In genomic region chr19:46404884-46405658, GRCh38 we compare ENCODE assay signal across 9 cellular contexts. TPM values are rescaled to one million over a fixed set of nuclear protein-coding genes. Genes with fewer than 3 reads are reported as not detected.
DNase-seq lines count a peak whose midpoint lies in the region; ATAC-seq, FAIRE-seq and TF ChIP-seq lines count a peak whose summit lies in the region.
"Had no signal": no experiment of that assay in that cellular context is flagged by ENCODE, and none has a peak within 500 bp of the region (broad histone marks: within the 10 kb centered on the region; RNA-seq: fewer than 3 reads in every experiment).

No MANE protein-coding gene starts in this region.

- CTCF ChIA-PET in PC-3 (lab: Charles Lee): no interaction called here

- H3K9me3 ChIP-seq in PC-3 (ENCODE audit: low read length) (no peaks in the 10 kb centered on the region), pancreas (no peaks in the 10 kb centered on the region)
- H3K9me3 ChIP-seq: neutrophil had no signal

- no peak overlapping the region for H3K27ac ChIP-seq in PC-3 (ENCODE audit: low read length)
- peak overlapping the region; percentile 76 to 95 (median 82) for H3K27ac ChIP-seq in pancreas
- H3K27ac ChIP-seq: neutrophil had no signal

- TF ChIP-seq CTCF in PC-3 (conservative IDR thresholded peaks at IDR 0.05; ENCODE audit: low read depth, low read length): no peak
- TF ChIP-seq CTCF in pancreas (IDR thresholded peaks at IDR 0.05): no peak

- intact Hi-C loops in PC-3 (cut with micrococcal nuclease): loop anchor here (10.0 kb wide), 1 partner anchor 110 kb away; no protein-coding TSS in a partner anchor
- intact Hi-C loops in Right ventricle myocardium superior (cut with DNase I): no loop called here
- intact Hi-C loops in pancreas (cut with DNase I): loop anchor here in 1 of 3 donors (5.0 kb wide), 1 partner anchor 82 kb away; no protein-coding TSS in a partner anchor

- H3K36me3 ChIP-seq in PC-3 (ENCODE audit: low read depth, low read length): no peaks in the 10 kb centered on the region
- no peaks in the 10 kb centered on the region for H3K36me3 ChIP-seq in pancreas
- H3K36me3 ChIP-seq: neutrophil had no signal

- H3F3A ChIP-seq in PC-3 (ENCODE audit: low read length, unreplicated experiment): no peaks in the 10 kb centered on the region

- WGBS in pancreas, 2 donors: 26 to 32% methylated on average over 44 of the region's 44 CpGs

- H3K4me2 ChIP-seq in PC-3 (ENCODE audit: low read length): peak overlapping the region; percentile 79

- H3K9me2 ChIP-seq in PC-3 (replicated peaks; ENCODE audit: low read length): no peaks in the 10 kb centered on the region

- H3K9ac ChIP-seq in PC-3 (ENCODE audit: low read length): peak overlapping the region; percentile 29; the same call in 1 of the 2 replicates

- 0 out of 2 replicates have a peak, but pooled peaks cover 4% of the 10 kb centered on the region for H3K4me1 ChIP-seq in PC-3 (ENCODE audit: insufficient read depth, low read length)
- peaks cover 0 to 8% (median 4%) of the 10 kb centered on the region in 3 donors for H3K4me1 ChIP-seq in pancreas

- no peak for FAIRE-seq in pancreas (lab: Jason Lieb, UNC)

- H4K20me1 ChIP-seq in PC-3 (ENCODE audit: low read length): no peaks in the 10 kb centered on the region

- BruUV-seq in PC-3 (replicated peaks; lab: Mats Ljungman, UMichigan): no TSS peak

- ATAC-seq in PC-3 (0 out of 2 replicates have a peak, but pooled peaks have one; percentile 20), Right ventricle myocardium superior (ENCODE audit: poor library complexity) (peak; percentile 8), pancreas (peak; percentile 25 to 52 (median 38)), HG02759 (IDR thresholded peaks at IDR 0.05; ENCODE audit: unreplicated experiment) (no peak)

- POLR2A ChIA-PET in PC-3 (lab: Charles Lee; ENCODE audit: unreplicated experiment): no interaction called here

- H3K4me3 ChIP-seq in PC-3 (ENCODE audit: low read length) (peak overlapping the region; percentile 58), pancreas (peak overlapping the region; percentile 24 to 51 (median 42))

- H2AFZ ChIP-seq in PC-3 (ENCODE audit: low read length): peak overlapping the region; percentile 87

- H3K79me2 ChIP-seq in PC-3 (ENCODE audit: low read length): no peaks in the 10 kb centered on the region

- peak; percentile 37 for DNase-seq in COLO668 (lab: John Stamatoyannopoulos, UW; ENCODE audit: unreplicated experiment)
- peak; percentile 14 for DNase-seq in PC-3
- DNase-seq in Right ventricle myocardium superior: no peak
- peak in 4 of 6 donors; percentile 35 to 76 (median 56) for DNase-seq in pancreas
- no peak for DNase-seq in germinal center (ENCODE audit: low spot score)
- no peak for DNase-seq in NCI-H748 (lab: John Stamatoyannopoulos, UW; ENCODE audit: unreplicated experiment)
- DNase-seq in amniotic stem cell (lab: John Stamatoyannopoulos, UW): no peak

- no peaks in the 10 kb centered on the region for H3K27me3 ChIP-seq in PC-3 (ENCODE audit: low read length)
- no peaks in the 10 kb centered on the region for H3K27me3 ChIP-seq in pancreas

RNA-seq across cellular contexts. Expression of gene CCDC8, which starts 8.3 kb away (rescaled TPM):
- not detected in 2 replicates for total RNA-seq in PC-3 (2014; rRNA removed)
- total RNA-seq in Right ventricle myocardium superior: 28.1 TPM
- 10 to 100 TPM in 5 of 6 donors, 1 to 10 TPM in 1; 9.9 to 22.0 (median 12.6) TPM for total RNA-seq in pancreas
- polyA plus RNA-seq in pancreas: 10 to 100 TPM in 1 of 2 donors, 1 to 10 TPM in 1; 8.2 to 11.3 TPM

RNA-seq across cellular contexts. Expression of gene PNMA8C, which starts 23.7 kb away (rescaled TPM):
- not detected in 2 replicates for total RNA-seq in PC-3 (2014; rRNA removed)
- total RNA-seq in Right ventricle myocardium superior: not detected
- under 1 TPM in 4 of 6 donors, not detected in 2; 0.08 to 0.28 (median 0.12) TPM for total RNA-seq in pancreas
- polyA plus RNA-seq in pancreas: under 1 TPM; 0.15 to 0.61 TPM

RNA-seq across cellular contexts. Expression of gene PPP5C, which starts 58.2 kb away (rescaled TPM):
- total RNA-seq in PC-3 (2014; rRNA removed) (79.9 and 93.4 TPM in 2 replicates), Right ventricle myocardium superior (69.5 TPM), pancreas (10 to 100 TPM; 16.7 to 28.0 (median 22.6) TPM)
- 10 to 100 TPM; 41.7 to 53.9 TPM for polyA plus RNA-seq in pancreas

Comparison
In these comparisons a context has a peak if more than half of its experiments do, and no peak if none do; other contexts are left out.
1. DNase-seq: peak in COLO668 (single experiment), PC-3 (single experiment) and pancreas (4 of 6); none in Right ventricle myocardium superior (single experiment), germinal center (single experiment), NCI-H748 (single experiment) and amniotic stem cell (single experiment).
2. RNA of gene CCDC8, which starts 8.3 kb away (total RNA-seq): 28.1 TPM in Right ventricle myocardium superior (single experiment) and 9.9 to 22.0 TPM in pancreas; not detected in PC-3; every median in the first group is over 10 times any median in the second.